18 cellular contexts compared by ENCODE assay signal in the genomic region with DNA sequence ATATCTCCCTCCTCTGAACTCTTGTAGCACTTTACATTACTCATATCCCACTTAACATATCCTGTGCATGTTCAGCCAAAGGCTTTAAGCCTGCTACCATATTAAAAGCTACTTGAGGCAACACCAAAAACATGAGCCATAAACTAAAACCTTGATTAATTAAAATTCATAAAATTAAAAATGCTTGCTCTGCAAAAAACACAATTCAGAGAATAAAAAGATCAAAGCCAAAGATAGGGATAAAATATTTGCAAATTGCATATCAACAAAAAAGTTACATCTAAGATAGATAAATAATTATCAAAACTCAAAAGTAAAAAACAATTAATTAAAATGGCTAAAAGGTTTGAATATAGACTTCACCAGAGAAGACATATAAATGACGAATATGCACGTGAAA.
DNase-seq lines count a peak whose midpoint lies in the region; ATAC-seq, FAIRE-seq and TF ChIP-seq lines count a peak whose summit lies in the region.
"Had no signal": no experiment of that assay in that cellular context is flagged by ENCODE, and none has a peak within 500 bp of the region (broad histone marks: within the 10 kb centered on the region; RNA-seq: fewer than 3 reads in every experiment).

No MANE protein-coding gene starts in this region.

- H3K4me2 ChIP-seq in HepG2 (ENCODE audit: low read depth, low read length) = no peak overlapping the region
- H3K4me2 ChIP-seq in K562 (ENCODE audit: insufficient read depth, low read length) = no peak overlapping the region

- H3K4me1 ChIP-seq in HepG2 (ENCODE audit: insufficient read depth, low read length) (no peaks in the 10 kb centered on the region), right lobe of liver (no peaks in the 10 kb centered on the region), K562 (replicated peaks in 1 of 2; ENCODE audit: control insufficient read depth in 2 of 2, insufficient read depth in 2 of 2, low read length in 2 of 2) (no peaks in the 10 kb centered on the region)

- BruUV-seq in HepG2 (replicated peaks; lab: Mats Ljungman, UMichigan) (no TSS peak), K562 (replicated peaks; lab: Mats Ljungman, UMichigan) (no TSS peak)

- no peak for TF ChIP-seq RAD21 in HepG2 (CRISPR knock-in tag; IDR thresholded peaks at IDR 0.05)
- no peak for TF ChIP-seq RAD21 in K562 (CRISPR knock-in tag; conservative IDR thresholded peaks at IDR 0.05 in 1 of 2, IDR thresholded peaks at IDR 0.05 in 1 of 2)

- no peak for TF ChIP-seq EP300 in HepG2 (IDR thresholded peaks at IDR 0.05; ENCODE audit: low read depth in 2 of 2, low read length in 2 of 2)
- TF ChIP-seq EP300 in HepG2 (CRISPR knock-in tag; IDR thresholded peaks at IDR 0.05; ENCODE audit: borderline replicate concordance) = no peak
- no peak for TF ChIP-seq EP300 in K562 (IDR thresholded peaks at IDR 0.05; ENCODE audit: low read length)

- TF ChIP-seq CTCF in HepG2 (CRISPR knock-in tag; IDR thresholded peaks at IDR 0.05) (no peak), right lobe of liver (IDR thresholded peaks at IDR 0.05) (no peak), K562 (IDR thresholded peaks at IDR 0.05 in 2 of 3, conservative IDR thresholded peaks at IDR 0.05 in 1 of 3; ENCODE audit: insufficient read depth in 2 of 3, low read depth in 1 of 3, low read length in 3 of 3) (no peak)

- H3K79me2 ChIP-seq in HepG2 (ENCODE audit: insufficient read depth, low read length) (no peaks in the 10 kb centered on the region), K562 (ENCODE audit: control insufficient read depth, insufficient read depth, low read length) (no peaks in the 10 kb centered on the region)

- H3K9me1 ChIP-seq in K562 (ENCODE audit: control insufficient read depth, insufficient read depth, low read length) = no peaks in the 10 kb centered on the region

- in situ Hi-C loops in HepG2 (cut with HindIII; ENCODE audit: extremely low pct_ligation_motif_present, low pct_unique_long_range_greater_than_20kb) = no loop called here
- in situ Hi-C loops in K562 (cut with MboI) = no loop called here

- H3K9me3 ChIP-seq in HepG2 (ENCODE audit: low read length) (no peaks in the 10 kb centered on the region), right lobe of liver (no peaks in the 10 kb centered on the region), K562 (replicated peaks; ENCODE audit: control insufficient read depth, insufficient read depth, low read depth, low read length) (no peaks in the 10 kb centered on the region)

- FAIRE-seq in HepG2 (lab: Jason Lieb, UNC) (no peak), K562 (lab: Jason Lieb, UNC) (no peak), GM19239 (lab: Jason Lieb, UNC) (no peak)

- H3K36me3 ChIP-seq in HepG2 (replicated peaks in 1 of 2; ENCODE audit: control insufficient read depth in 1 of 2, insufficient read depth in 2 of 2, low read length in 2 of 2) (no peaks in the 10 kb centered on the region), right lobe of liver (no peaks in the 10 kb centered on the region), K562 (ENCODE audit: control insufficient read depth, insufficient read depth, low read length) (no peaks in the 10 kb centered on the region)

- DNase-seq in HepG2 (ENCODE audit: low spot score) (no peak), right lobe of liver (no peak), K562 (ENCODE audit: extremely low read depth in 1 of 4, low spot score in 3 of 4) (no peak), iris pigment epithelial cell (ENCODE audit: low read depth) (peak; percentile 13), GM19239 (ENCODE audit: insufficient read length, low spot score) (no peak), AG08395 (ENCODE audit: low spot score) (no peak), NCI-H2029 treated with DMSO at 0.1 percent for 48 hours (lab: John Stamatoyannopoulos, UW) (no peak)
- DNase-seq: 8988T; ACHN; C1 segment of cervical spinal cord; Calu3; CD4-positive, alpha-beta T cell; DMS153; DND-41; GF-D8; KG1 had no signal

- ATAC-seq in HepG2 (no peak), right lobe of liver (no peak), K562 (no peak)
- ATAC-seq: HCT116 had no signal

- H3K9ac ChIP-seq in HepG2 (ENCODE audit: insufficient read depth, low read depth, low read length) = no peak overlapping the region
- no peak overlapping the region for H3K9ac ChIP-seq in K562 (ENCODE audit: insufficient read depth in 1 of 2, low read depth in 2 of 2, low read length in 2 of 2)

- intact Hi-C loops in HepG2 (cut with micrococcal nuclease; ENCODE audit: unreplicated experiment) = no loop called here
- intact Hi-C loops in right lobe of liver (cut with DNase I) = no loop called here
- intact Hi-C loops in K562 (cut with micrococcal nuclease) = no loop called here

- 3% methylated on average over 2 of the region's 2 CpGs for WGBS in HepG2 (ENCODE audit: low lambda C conversion rate)
- 48% methylated on average over 2 of the region's 2 CpGs for WGBS in right lobe of liver (ENCODE audit: insufficient coverage, low coverage, low lambda C conversion rate, missing lambda C conversion rate)
- WGBS in K562 (ENCODE audit: insufficient coverage, low coverage, missing lambda C conversion rate) = 0% methylated on average over 2 of the region's 2 CpGs

- POLR2A ChIA-PET in HepG2 (lab: Yijun Ruan, JAX) (no interaction called here), K562 (lab: Yijun Ruan, JAX) (no interaction called here)

- no peak overlapping the region for H3K4me3 ChIP-seq in HepG2 (replicated peaks in 1 of 3; ENCODE audit: insufficient read depth in 1 of 3, low read depth in 2 of 3, low read length in 3 of 3)
- H3K4me3 ChIP-seq in right lobe of liver = no peak overlapping the region
- no peak overlapping the region for H3K4me3 ChIP-seq in K562

- CTCF ChIA-PET in HepG2 (lab: Yijun Ruan, JAX; ENCODE audit: low intra/inter-chr PET ratio, low total read pairs) (no interaction called here), K562 (lab: Yijun Ruan, JAX; ENCODE audit: low intra/inter-chr PET ratio) (no interaction called here)

- no peaks in the 10 kb centered on the region for H4K20me1 ChIP-seq in HepG2 (ENCODE audit: insufficient read depth, low read length)
- H4K20me1 ChIP-seq in K562 (replicated peaks; ENCODE audit: control insufficient read depth, insufficient read depth, low read length) = no peaks in the 10 kb centered on the region

- no peak for TF ChIP-seq POLR2A in HepG2 (IDR thresholded peaks at IDR 0.05; ENCODE audit: insufficient read depth in 1 of 2, low read depth in 2 of 2, low read length in 2 of 2)
- no peak for TF ChIP-seq POLR2A in right lobe of liver (IDR thresholded peaks at IDR 0.05)
- TF ChIP-seq POLR2A in K562 (conservative IDR thresholded peaks at IDR 0.05) = no peak

- H2AFZ ChIP-seq in HepG2 (ENCODE audit: low read length) (no peak overlapping the region), K562 (ENCODE audit: low read depth, low read length) (no peak overlapping the region)

- H3K27ac ChIP-seq in HepG2 (ENCODE audit: extremely low read length, insufficient read depth, low read length) (no peak overlapping the region), right lobe of liver (no peak overlapping the region), K562 (ENCODE audit: extremely low read depth, low read depth, low read length) (no peak overlapping the region)
- H3K27ac ChIP-seq: HL-60 had no signal

- H3K27me3 ChIP-seq in HepG2 (ENCODE audit: control insufficient read depth in 1 of 2, insufficient read depth in 2 of 2, low read length in 2 of 2) = no peaks in the 10 kb centered on the region
- H3K27me3 ChIP-seq in right lobe of liver = no peaks in the 10 kb centered on the region
- H3K27me3 ChIP-seq in K562 (ENCODE audit: control insufficient read depth in 2 of 2, insufficient read depth in 2 of 2, low read length in 2 of 2) = no peaks in the 10 kb centered on the region

TF ChIP-seq in HepG2, 621 proteins besides CTCF, POLR2A, EP300 and RAD21:
- no peak for TF ChIP-seq KLF11 (CRISPR knock-in tag; IDR thresholded peaks at IDR 0.05)
- no peak for TF ChIP-seq ZNF224 (CRISPR knock-in tag; IDR thresholded peaks at IDR 0.05)
- peak; percentile 74 for TF ChIP-seq MAFF (IDR thresholded peaks at IDR 0.05; ENCODE audit: low read depth, low read length)
- TF ChIP-seq YEATS4 (CRISPR knock-in tag; IDR thresholded peaks at IDR 0.05; ENCODE audit: borderline replicate concordance) = no peak
- TF ChIP-seq RFX1 (IDR thresholded peaks at IDR 0.05) = no peak
- peak; percentile 69 to 84; a peak in 3 of 4 replicates for TF ChIP-seq MAFK (conservative IDR thresholded peaks at IDR 0.05 in 1 of 2, IDR thresholded peaks at IDR 0.05 in 1 of 2; ENCODE audit: low read length in 2 of 2)
- TF ChIP-seq ZNF629 (CRISPR knock-in tag; conservative IDR thresholded peaks at IDR 0.05) = no peak
- TF ChIP-seq, protein P1, sequence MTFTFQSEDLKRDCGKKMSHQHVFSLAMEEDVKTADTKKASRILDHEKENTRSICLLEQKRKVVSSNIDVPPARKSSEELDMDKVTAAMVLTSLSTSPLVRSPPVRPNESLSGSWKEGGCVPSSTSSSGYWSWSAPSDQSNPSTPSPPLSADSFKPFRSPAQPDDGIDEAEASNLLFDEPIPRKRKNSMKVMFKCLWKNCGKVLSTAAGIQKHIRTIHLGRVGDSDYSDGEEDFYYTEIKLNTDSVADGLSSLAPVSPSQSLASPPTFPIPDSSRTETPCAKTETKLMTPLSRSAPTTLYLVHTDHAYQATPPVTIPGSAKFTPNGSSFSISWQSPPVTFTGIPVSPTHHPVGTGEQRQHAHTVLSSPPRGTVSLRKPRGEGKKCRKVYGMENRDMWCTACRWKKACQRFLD (CRISPR knock-in tag; IDR thresholded peaks at IDR 0.05; ENCODE audit: borderline replicate concordance) = no peak

TF ChIP-seq in K562, 482 proteins besides CTCF, POLR2A, EP300 and RAD21 (continues in another document):
- TF ChIP-seq C11orf30 (IDR thresholded peaks at IDR 0.05; ENCODE audit: low read depth) (peak; percentile 51; the same call in 1 of the 2 replicates), ETV1 (tag; conservative IDR thresholded peaks at IDR 0.05; ENCODE audit: low read depth) (no peak), POLR3A (IDR thresholded peaks at IDR 0.05; ENCODE audit: borderline replicate concordance, extremely low read depth, insufficient read depth, insufficient read length) (no peak)
